In the genomic region with DNA sequence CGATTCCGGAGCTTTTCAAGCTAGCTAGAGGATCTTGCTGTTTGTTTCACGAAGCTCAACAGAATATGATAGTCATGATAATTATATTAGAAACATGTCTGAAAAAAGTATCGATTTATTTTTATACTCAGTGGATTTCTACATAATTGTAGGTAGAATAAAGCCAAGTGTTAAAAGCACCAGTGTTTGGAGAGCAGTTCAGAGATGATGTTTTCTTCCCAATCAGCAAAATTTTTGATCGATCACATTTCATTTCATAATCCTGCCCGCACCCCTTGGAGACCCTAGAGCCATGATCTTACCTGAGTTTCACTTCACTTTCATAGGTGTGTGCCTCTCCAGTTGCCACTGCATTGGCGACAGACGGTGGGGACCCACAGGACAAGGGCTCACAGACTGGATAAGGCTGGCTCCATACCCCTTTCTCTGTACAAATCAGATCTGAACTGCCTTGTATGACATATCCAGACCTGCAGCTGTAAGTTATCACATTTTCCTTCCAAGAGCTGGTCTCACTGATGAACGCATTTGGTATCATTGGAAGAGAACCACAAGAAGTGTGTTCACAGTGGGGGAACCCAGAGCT, we compare ENCODE assay signal across 32 cellular contexts.
DNase-seq lines count a peak whose midpoint lies in the region; ATAC-seq, FAIRE-seq and TF ChIP-seq lines count a peak whose summit lies in the region.
"Had no signal": no experiment of that assay in that cellular context is flagged by ENCODE, and none has a peak within 500 bp of the region (broad histone marks: within the 10 kb centered on the region; RNA-seq: fewer than 3 reads in every experiment).

No MANE protein-coding gene starts in this region.

- ATAC-seq in A549 (no peak), K562 (peak; percentile 27; the same call in 1 of the 3 replicates), left lobe of liver (peak; percentile 75)
- ATAC-seq: CD8-positive, alpha-beta T cell had no signal

- FAIRE-seq in A549 (lab: Jason Lieb, UNC): no peak
- FAIRE-seq in K562 (lab: Jason Lieb, UNC): no peak
- FAIRE-seq: A204.1, D721Med had no signal

- 29% methylated on average over 9 of the region's 9 CpGs for WGBS in A549 (ENCODE audit: missing lambda C conversion rate)
- WGBS in K562 (ENCODE audit: insufficient coverage, low coverage, missing lambda C conversion rate): 6% methylated on average over 9 of the region's 9 CpGs

- BruUV-seq in K562 (replicated peaks; lab: Mats Ljungman, UMichigan): no TSS peak

- CTCF ChIA-PET in A549 (lab: Yijun Ruan, JAX) (no interaction called here), K562 (lab: Yijun Ruan, JAX; ENCODE audit: low intra/inter-chr PET ratio) (no interaction called here), GM10248 (lab: Yijun Ruan, JAX) (no interaction called here)

- TF ChIP-seq EP300 in A549 (IDR thresholded peaks at IDR 0.05): no peak
- TF ChIP-seq EP300 in K562 (IDR thresholded peaks at IDR 0.05; ENCODE audit: low read length): no peak

- TF ChIP-seq RAD21 in A549 (conservative IDR thresholded peaks at IDR 0.05 in 1 of 2, IDR thresholded peaks at IDR 0.05 in 1 of 2) (no peak), K562 (CRISPR knock-in tag; conservative IDR thresholded peaks at IDR 0.05 in 1 of 2, IDR thresholded peaks at IDR 0.05 in 1 of 2) (no peak)

- in situ Hi-C loops in K562 (cut with MboI): no loop called here

- H3K9me3 ChIP-seq in A549: no peaks in the 10 kb centered on the region
- no peaks in the 10 kb centered on the region for H3K9me3 ChIP-seq in K562 (replicated peaks; ENCODE audit: control insufficient read depth, insufficient read depth, low read depth, low read length)
- H3K9me3 ChIP-seq: BE2C; BLaER1; BLaER1 treated with 17β-estradiol and CSF1 and Interleukin-3, amounts not matched to agents 10 nM and 100 nM; Caco-2 had no signal

- H3K9me1 ChIP-seq in K562 (ENCODE audit: control insufficient read depth, insufficient read depth, low read length): no peaks in the 10 kb centered on the region

- no peaks in the 10 kb centered on the region for H4K20me1 ChIP-seq in K562 (replicated peaks; ENCODE audit: control insufficient read depth, insufficient read depth, low read length)
- H4K20me1 ChIP-seq: BLaER1; BLaER1 treated with 17β-estradiol and CSF1 and Interleukin-3, amounts not matched to agents 10 nM and 100 nM had no signal

- no peak overlapping the region for H3K4me3 ChIP-seq in A549
- H3K4me3 ChIP-seq in K562: no peak overlapping the region
- H3K4me3 ChIP-seq: BLaER1; BLaER1 treated with 17β-estradiol and CSF1 and Interleukin-3, amounts not matched to agents 10 nM and 100 nM had no signal

- DNase-seq in A549 (ENCODE audit: low read depth in 1 of 2, low spot score in 1 of 2): no peak
- no peak for DNase-seq in K562 (ENCODE audit: extremely low read depth in 1 of 4, low spot score in 3 of 4)
- no peak for DNase-seq in left lobe of liver (ENCODE audit: low spot score)
- no peak for DNase-seq in GM19240 (ENCODE audit: insufficient read length, low spot score)
- no peak for DNase-seq in GM10248 (ENCODE audit: extremely low spot score)
- DNase-seq in NCI-H82 treated with DMSO at 0.1 percent for 48 hours (lab: John Stamatoyannopoulos, UW; ENCODE audit: unreplicated experiment): no peak
- DNase-seq: 8988T; ACHN; AML-193; BE2C; C1 segment of cervical spinal cord; Caco-2; Calu3; CD4-positive, alpha-beta memory T cell; CD4-positive, alpha-beta T cell; CD4-positive, CD25-positive, alpha-beta regulatory T cell; CD8-positive, alpha-beta memory T cell; CD8-positive, alpha-beta T cell; COR-L47; DMS 273 treated with DMSO at 0.1 percent for 48 hours; DMS153; DMS53; DMS79; DMS79 treated with DMSO at 0.1 percent for 48 hours; DND-41; EL had no signal

- intact Hi-C loops in K562 (cut with micrococcal nuclease): no loop called here

- no peak overlapping the region for H3K9ac ChIP-seq in K562 (ENCODE audit: insufficient read depth in 1 of 2, low read depth in 2 of 2, low read length in 2 of 2)
- H3K9ac ChIP-seq: BLaER1; BLaER1 treated with 17β-estradiol and CSF1 and Interleukin-3, amounts not matched to agents 10 nM and 100 nM had no signal

- TF ChIP-seq POLR2A in A549 (IDR thresholded peaks at IDR 0.05; ENCODE audit: low read length): no peak
- no peak for TF ChIP-seq POLR2A in K562 (conservative IDR thresholded peaks at IDR 0.05)

- H3K4me1 ChIP-seq in A549 (no peaks in the 10 kb centered on the region), K562 (replicated peaks in 1 of 2; ENCODE audit: control insufficient read depth in 2 of 2, insufficient read depth in 2 of 2, low read length in 2 of 2) (no peaks in the 10 kb centered on the region)
- H3K4me1 ChIP-seq: BE2C; BLaER1; BLaER1 treated with 17β-estradiol and CSF1 and Interleukin-3, amounts not matched to agents 10 nM and 100 nM; Caco-2 had no signal

- H2AFZ ChIP-seq in K562 (ENCODE audit: low read depth, low read length): no peak overlapping the region

- no peaks in the 10 kb centered on the region for H3K79me2 ChIP-seq in K562 (ENCODE audit: control insufficient read depth, insufficient read depth, low read length)

- no peaks in the 10 kb centered on the region for H3K36me3 ChIP-seq in K562 (ENCODE audit: control insufficient read depth, insufficient read depth, low read length)
- H3K36me3 ChIP-seq: BE2C; BLaER1; BLaER1 treated with 17β-estradiol and CSF1 and Interleukin-3, amounts not matched to agents 10 nM and 100 nM had no signal

- TF ChIP-seq CTCF in A549 (IDR thresholded peaks at IDR 0.05) (no peak), K562 (IDR thresholded peaks at IDR 0.05 in 2 of 3, conservative IDR thresholded peaks at IDR 0.05 in 1 of 3; ENCODE audit: insufficient read depth in 2 of 3, low read depth in 1 of 3, low read length in 3 of 3) (no peak), GM10248 (IDR thresholded peaks at IDR 0.05; ENCODE audit: control extremely low read depth, extremely low read depth, low read depth, missing control alignments) (no peak)

- H3K4me2 ChIP-seq in A549 (no peak overlapping the region), K562 (ENCODE audit: insufficient read depth, low read length) (no peak overlapping the region)
- H3K4me2 ChIP-seq: BLaER1; BLaER1 treated with 17β-estradiol and CSF1 and Interleukin-3, amounts not matched to agents 10 nM and 100 nM had no signal

- H3K27me3 ChIP-seq in K562 (ENCODE audit: control insufficient read depth in 2 of 2, insufficient read depth in 2 of 2, low read length in 2 of 2): no peaks in the 10 kb centered on the region; a peak in 1 of 5 replicates
- H3K27me3 ChIP-seq: BE2C; BLaER1; BLaER1 treated with 17β-estradiol and CSF1 and Interleukin-3, amounts not matched to agents 10 nM and 100 nM had no signal

- POLR2A ChIA-PET in A549 (lab: Yijun Ruan, JAX): no interaction called here
- POLR2A ChIA-PET in K562 (lab: Yijun Ruan, JAX): no interaction called here
- POLR2A ChIA-PET in GM10248 (lab: Yijun Ruan, JAX): no interaction called here

- no peak overlapping the region for H3K27ac ChIP-seq in A549
- no peak overlapping the region for H3K27ac ChIP-seq in K562 (ENCODE audit: extremely low read depth, low read depth, low read length)
- H3K27ac ChIP-seq: 22Rv1; BLaER1; BLaER1 treated with 17β-estradiol and CSF1 and Interleukin-3, amounts not matched to agents 10 nM and 100 nM; C4-2B had no signal

TF ChIP-seq in A549, 52 proteins besides CTCF, POLR2A, EP300 and RAD21:
- peak; percentile 36 for TF ChIP-seq MAFK (IDR thresholded peaks at IDR 0.05; ENCODE audit: partially characterized antibody)
- no peak for TF ChIP-seq SMC3 (IDR thresholded peaks at IDR 0.05)
- TF ChIP-seq CHD4 (IDR thresholded peaks at IDR 0.05; ENCODE audit: borderline replicate concordance): no peak
- no peak for TF ChIP-seq CHD2 (IDR thresholded peaks at IDR 0.05; ENCODE audit: low read length, partially characterized antibody)
TF ChIP-seq in A549: peak in this region for 1.

TF ChIP-seq in K562, 482 proteins besides CTCF, POLR2A, EP300 and RAD21:
- no peak for TF ChIP-seq MEF2A (IDR thresholded peaks at IDR 0.05; ENCODE audit: control insufficient read depth, low read depth, low read length)
- TF ChIP-seq C11orf30 (IDR thresholded peaks at IDR 0.05; ENCODE audit: low read depth): 0 out of 2 replicates have a peak, but pooled peaks have one; percentile 10
- TF ChIP-seq ZC3H4 (CRISPR knock-in tag; IDR thresholded peaks at IDR 0.05; ENCODE audit: borderline replicate concordance): no peak
- TF ChIP-seq, protein P1, sequence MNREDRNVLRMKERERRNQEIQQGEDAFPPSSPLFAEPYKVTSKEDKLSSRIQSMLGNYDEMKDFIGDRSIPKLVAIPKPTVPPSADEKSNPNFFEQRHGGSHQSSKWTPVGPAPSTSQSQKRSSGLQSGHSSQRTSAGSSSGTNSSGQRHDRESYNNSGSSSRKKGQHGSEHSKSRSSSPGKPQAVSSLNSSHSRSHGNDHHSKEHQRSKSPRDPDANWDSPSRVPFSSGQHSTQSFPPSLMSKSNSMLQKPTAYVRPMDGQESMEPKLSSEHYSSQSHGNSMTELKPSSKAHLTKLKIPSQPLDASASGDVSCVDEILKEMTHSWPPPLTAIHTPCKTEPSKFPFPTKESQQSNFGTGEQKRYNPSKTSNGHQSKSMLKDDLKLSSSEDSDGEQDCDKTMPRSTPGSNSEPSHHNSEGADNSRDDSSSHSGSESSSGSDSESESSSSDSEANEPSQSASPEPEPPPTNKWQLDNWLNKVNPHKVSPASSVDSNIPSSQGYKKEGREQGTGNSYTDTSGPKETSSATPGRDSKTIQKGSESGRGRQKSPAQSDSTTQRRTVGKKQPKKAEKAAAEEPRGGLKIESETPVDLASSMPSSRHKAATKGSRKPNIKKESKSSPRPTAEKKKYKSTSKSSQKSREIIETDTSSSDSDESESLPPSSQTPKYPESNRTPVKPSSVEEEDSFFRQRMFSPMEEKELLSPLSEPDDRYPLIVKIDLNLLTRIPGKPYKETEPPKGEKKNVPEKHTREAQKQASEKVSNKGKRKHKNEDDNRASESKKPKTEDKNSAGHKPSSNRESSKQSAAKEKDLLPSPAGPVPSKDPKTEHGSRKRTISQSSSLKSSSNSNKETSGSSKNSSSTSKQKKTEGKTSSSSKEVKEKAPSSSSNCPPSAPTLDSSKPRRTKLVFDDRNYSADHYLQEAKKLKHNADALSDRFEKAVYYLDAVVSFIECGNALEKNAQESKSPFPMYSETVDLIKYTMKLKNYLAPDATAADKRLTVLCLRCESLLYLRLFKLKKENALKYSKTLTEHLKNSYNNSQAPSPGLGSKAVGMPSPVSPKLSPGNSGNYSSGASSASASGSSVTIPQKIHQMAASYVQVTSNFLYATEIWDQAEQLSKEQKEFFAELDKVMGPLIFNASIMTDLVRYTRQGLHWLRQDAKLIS (CRISPR knock-in tag; IDR thresholded peaks at IDR 0.05): no peak
- peak; percentile 48; the same call in 1 of the 2 replicates for TF ChIP-seq ZNF316 (IDR thresholded peaks at IDR 0.05)
- no peak for TF ChIP-seq XRCC5 (IDR thresholded peaks at IDR 0.05; ENCODE audit: low read depth, low read length)

Comparison
In these comparisons a context has a peak if more than half of its experiments do, and no peak if none do; other contexts are left out.
1. ATAC-seq: peak in K562 (single experiment) and left lobe of liver (single experiment); none in A549 (0 of 2).